8 cellular contexts compared by ENCODE assay signal in genomic region chr2:70140978-70141753, GRCh38.
DNase-seq lines count a peak whose midpoint lies in the region; ATAC-seq and TF ChIP-seq lines count a peak whose summit lies in the region.

No MANE protein-coding gene starts in this region.

- H3K36me3 Mint-ChIP-seq in T-helper 1 cell treated with Interleukin-12 subunit alpha and Interleukin-12 subunit beta and Interleukin-4 antibody, amounts not matched to agents 30 μg/mL and 1 μg/mL, for 36 hours (ENCODE audit: low read depth): peaks cover 3% of the 10 kb centered on the region
- H3K36me3 Mint-ChIP-seq in central memory CD8-positive, alpha-beta T cell (ENCODE audit: insufficient read depth): peaks cover 17% of the 10 kb centered on the region

- H3K4me3 Mint-ChIP-seq in T-helper 1 cell treated with Interleukin-12 subunit alpha and Interleukin-12 subunit beta and Interleukin-4 antibody, amounts not matched to agents 30 μg/mL and 1 μg/mL, for 36 hours: peak overlapping the region; percentile 86
- peak overlapping the region; percentile 82 for H3K4me3 Mint-ChIP-seq in central memory CD8-positive, alpha-beta T cell

- H3K27ac Mint-ChIP-seq in T-helper 1 cell treated with Interleukin-12 subunit alpha and Interleukin-12 subunit beta and Interleukin-4 antibody, amounts not matched to agents 30 μg/mL and 1 μg/mL, for 36 hours: peak overlapping the region; percentile 98
- H3K27ac Mint-ChIP-seq in central memory CD8-positive, alpha-beta T cell (ENCODE audit: low read depth): peak overlapping the region; percentile 99

- H3K36me3 ChIP-seq in ES-I3 (ENCODE audit: insufficient read depth, low read length): no peaks in the 10 kb centered on the region

- peak; percentile 31 for ATAC-seq in GM21576 (IDR thresholded peaks at IDR 0.05; ENCODE audit: unreplicated experiment)
- ATAC-seq in central memory CD8-positive, alpha-beta T cell (replicated peaks; ENCODE audit: extremely low read depth, poor library complexity, severe bottlenecking): peak; percentile 41

- H3K9ac ChIP-seq in ES-I3 (ENCODE audit: low read depth, low read length): peak overlapping the region; percentile 89

- no peaks in the 10 kb centered on the region for H3K27me3 Mint-ChIP-seq in T-helper 1 cell treated with Interleukin-12 subunit alpha and Interleukin-12 subunit beta and Interleukin-4 antibody, amounts not matched to agents 30 μg/mL and 1 μg/mL, for 36 hours (ENCODE audit: low read depth)
- H3K27me3 Mint-ChIP-seq in central memory CD8-positive, alpha-beta T cell: no peaks in the 10 kb centered on the region

- peaks cover 49% of the 10 kb centered on the region for H3K4me1 Mint-ChIP-seq in T-helper 1 cell treated with Interleukin-12 subunit alpha and Interleukin-12 subunit beta and Interleukin-4 antibody, amounts not matched to agents 30 μg/mL and 1 μg/mL, for 36 hours (ENCODE audit: low read depth)
- H3K4me1 Mint-ChIP-seq in central memory CD8-positive, alpha-beta T cell: peaks cover 59% of the 10 kb centered on the region

- no peaks in the 10 kb centered on the region for H3K9me3 ChIP-seq in ES-I3 (ENCODE audit: control insufficient read depth, insufficient read depth, low read length)

- peaks cover 18% of the 10 kb centered on the region for H3K4me1 ChIP-seq in ES-I3 (ENCODE audit: insufficient read depth, low read length)

- peak; percentile 22; the same call in 1 of the 2 replicates for TF ChIP-seq CTCF in LNCAP (IDR thresholded peaks at IDR 0.05)

- H3K9me3 Mint-ChIP-seq in T-helper 1 cell treated with Interleukin-12 subunit alpha and Interleukin-12 subunit beta and Interleukin-4 antibody, amounts not matched to agents 30 μg/mL and 1 μg/mL, for 36 hours: peaks cover 3% of the 10 kb centered on the region
- no peaks in the 10 kb centered on the region for H3K9me3 Mint-ChIP-seq in central memory CD8-positive, alpha-beta T cell

- DNase-seq in central memory CD8-positive, alpha-beta T cell (ENCODE audit: low spot score in 2 of 2): peak; percentile 33 to 73
- peak; percentile 93 for DNase-seq in left kidney (ENCODE audit: low read depth, low spot score)
- peak in 2 of 3 experiments; percentile 25 to 61 for DNase-seq in stimulated activated CD4-positive, alpha-beta T cell treated with anti-CD3 and anti-CD28 coated beads, TNF-alpha, amount 100 ng/mL, for 24 hours (ENCODE audit: low read depth in 3 of 3)
- DNase-seq in cortex of kidney (lab: John Stamatoyannopoulos, UW): no peak
